20 cellular contexts compared by ENCODE assay signal in genomic region chr11:122162095-122162494, GRCh38. TPM values are rescaled to one million over a fixed set of nuclear protein-coding genes. Genes with fewer than 3 reads are reported as not detected.
DNase-seq lines count a peak whose midpoint lies in the region; ATAC-seq and TF ChIP-seq lines count a peak whose summit lies in the region.
"Had no signal": no experiment of that assay in that cellular context is flagged by ENCODE, and none has a peak within 500 bp of the region (broad histone marks: within the 10 kb centered on the region; RNA-seq: fewer than 3 reads in every experiment).

No MANE protein-coding gene starts in this region.

- DNase-seq in Panc1 (ENCODE audit: low read depth, low spot score) (no peak), epithelial cell of esophagus (ENCODE audit: low read depth) (peak; percentile 81), osteoblast (ENCODE audit: insufficient read length, low spot score, missing footprints) (peak; percentile 26), vagina (ENCODE audit: extremely low spot score in 2 of 2) (no peak), NCI-H2171 treated with DMSO at 0.1 percent for 48 hours (lab: John Stamatoyannopoulos, UW) (no peak), type B pancreatic cell (ENCODE audit: extremely low spot score, unreplicated experiment) (no peak), ACHN (no peak)
- DNase-seq: activated CD4-positive, alpha-beta T cell treated with anti-CD3 and anti-CD28 coated beads for 4 hours; activated CD8-positive, alpha-beta memory T cell treated with anti-CD3 and anti-CD28 coated beads, Interleukin-2, amount 50 U/mL, for 4 hours; activated naive CD4-positive, alpha-beta T cell treated with anti-CD3 and anti-CD28 coated beads for 36 hours; DMS53; H7; MM.1S; NCI-H1930; NCI-H510A treated with DMSO at 0.1 percent for 48 hours; nephron progenitor cell; stimulated activated CD4-positive, alpha-beta T cell treated with anti-CD3 and anti-CD28 coated beads, Interleukin-2, amount 100 ng/mL, for 24 hours had no signal

- H3K4me3 ChIP-seq in Panc1 (ENCODE audit: low read depth in 2 of 2, low read length in 2 of 2), result no peak overlapping the region
- H3K4me3 ChIP-seq in epithelial cell of esophagus (ENCODE audit: low read length), result no peak overlapping the region
- no peak overlapping the region for H3K4me3 ChIP-seq in osteoblast (ENCODE audit: insufficient read depth, low read length)
- no peak overlapping the region for H3K4me3 ChIP-seq in vagina
- H3K4me3 ChIP-seq: right atrium auricular region had no signal

- peaks cover 29% of the 10 kb centered on the region for H3K4me1 Mint-ChIP-seq in type B pancreatic cell (ENCODE audit: unreplicated experiment)

- no TSS peak for BruUV-seq in Panc1 (replicated peaks; lab: Mats Ljungman, UMichigan)

- no peak overlapping the region for H2AFZ ChIP-seq in osteoblast (ENCODE audit: low read length)

- no peak overlapping the region for H3K27ac Mint-ChIP-seq in type B pancreatic cell
- H3K27ac Mint-ChIP-seq: activated naive CD4-positive, alpha-beta T cell treated with anti-CD3 and anti-CD28 coated beads for 36 hours; nephron progenitor cell had no signal

- TF ChIP-seq CTCF in Panc1 (IDR thresholded peaks at IDR 0.05) (no peak), epithelial cell of esophagus (IDR thresholded peaks at IDR 0.05; ENCODE audit: insufficient read depth, low read depth, low read length, missing control alignments) (no peak), osteoblast (IDR thresholded peaks at IDR 0.05; ENCODE audit: extremely low read depth, low read depth, low read length) (no peak), vagina (IDR thresholded peaks at IDR 0.05) (no peak), type B pancreatic cell (conservative IDR thresholded peaks at IDR 0.05) (no peak)

- H3K36me3 ChIP-seq in Panc1 (ENCODE audit: control insufficient read depth, insufficient read depth, low read length) (no peaks in the 10 kb centered on the region), osteoblast (ENCODE audit: insufficient read depth, low read length) (peaks cover 66% of the 10 kb centered on the region), vagina (no peaks in the 10 kb centered on the region)
- H3K36me3 ChIP-seq: right atrium auricular region had no signal

- in situ Hi-C loops in Panc1 (cut with HindIII; ENCODE audit: low pct_unique_long_range_greater_than_20kb, low sequenced_read_pairs) (no loop called here), ACHN (cut with HindIII; ENCODE audit: low pct_ligation_motif_present, low pct_unique_long_range_greater_than_20kb, low sequenced_read_pairs) (no loop called here)

- H3K4me3 Mint-ChIP-seq in type B pancreatic cell, result no peak overlapping the region
- H3K4me3 Mint-ChIP-seq: activated naive CD4-positive, alpha-beta T cell treated with anti-CD3 and anti-CD28 coated beads for 36 hours; nephron progenitor cell had no signal

- POLR2A ChIA-PET in Panc1 (lab: Charles Lee), result no interaction called here

- peaks cover 52% of the 10 kb centered on the region for H3K4me1 ChIP-seq in Panc1 (ENCODE audit: control insufficient read depth, insufficient read depth, low read length)
- H3K4me1 ChIP-seq in osteoblast (ENCODE audit: insufficient read depth, low read length), result peaks cover 99% of the 10 kb centered on the region
- peaks cover 45% of the 10 kb centered on the region for H3K4me1 ChIP-seq in vagina

- H3K9me3 ChIP-seq in Panc1 (ENCODE audit: control insufficient read depth, insufficient read depth, low read depth, low read length) (no peaks in the 10 kb centered on the region), osteoblast (ENCODE audit: low read depth, low read length) (no peaks in the 10 kb centered on the region), vagina (no peaks in the 10 kb centered on the region)
- H3K9me3 ChIP-seq: right atrium auricular region had no signal

- H3K9me3 Mint-ChIP-seq in type B pancreatic cell, result peaks cover 4% of the 10 kb centered on the region
- H3K9me3 Mint-ChIP-seq: activated naive CD4-positive, alpha-beta T cell treated with anti-CD3 and anti-CD28 coated beads for 36 hours; nephron progenitor cell had no signal

- peak overlapping the region; percentile 6 for H3K4me2 ChIP-seq in osteoblast (ENCODE audit: insufficient read depth, low read length)

- no peaks in the 10 kb centered on the region for H3K36me3 Mint-ChIP-seq in type B pancreatic cell

- peaks cover 99% of the 10 kb centered on the region for H3K79me2 ChIP-seq in osteoblast (ENCODE audit: insufficient read depth, low read length)

- ATAC-seq in Panc1, result no peak

- H3K27me3 ChIP-seq in Panc1 (ENCODE audit: control insufficient read depth, insufficient read depth, low read length), result no peaks in the 10 kb centered on the region
- H3K27me3 ChIP-seq in osteoblast (ENCODE audit: insufficient read depth, low read length), result no peaks in the 10 kb centered on the region
- H3K27me3 ChIP-seq in vagina, result no peaks in the 10 kb centered on the region
- H3K27me3 ChIP-seq: right atrium auricular region had no signal

- CTCF ChIA-PET in Panc1 (lab: Charles Lee), result no interaction called here

- intact Hi-C loops in Panc1 (cut with micrococcal nuclease; ENCODE audit: unreplicated experiment) (no loop called here), vagina (cut with DNase I) (no loop called here)

- H3K27ac ChIP-seq in Panc1 (ENCODE audit: low read length) (peak overlapping the region; percentile 98; the same call in 1 of the 2 replicates), osteoblast (ENCODE audit: low read depth, low read length) (peak overlapping the region; percentile 95), vagina (peak overlapping the region; percentile 69)
- H3K27ac ChIP-seq: C4-2B had no signal

- no peak for TF ChIP-seq POLR2A in vagina (IDR thresholded peaks at IDR 0.05)

- no peaks in the 10 kb centered on the region for H3K27me3 Mint-ChIP-seq in type B pancreatic cell

- no peaks in the 10 kb centered on the region for H4K20me1 ChIP-seq in osteoblast (ENCODE audit: insufficient read depth, low read length)

RNA-seq across cellular contexts. Expression of gene BLID, which starts 46.1 kb away (rescaled TPM):
- total RNA-seq in Panc1 (2021; ENCODE audit: unreplicated experiment) (0.41 TPM), osteoblast (18.1 and 20.0 TPM in 2 replicates), vagina (5.9 TPM), type B pancreatic cell (ENCODE audit: low replicate concordance) (0.33 and 0.48 TPM in 2 replicates)
- polyA plus RNA-seq in Panc1 (2012; ENCODE audit: insufficient read length), result not detected
- total RNA-seq: activated naive CD4-positive, alpha-beta T cell treated with anti-CD3 and anti-CD28 coated beads for 36 hours; H7; OCI-LY7 had no signal

Comparison
In these comparisons a context has a peak if more than half of its experiments do, and no peak if none do; other contexts are left out.
1. DNase-seq: peak in epithelial cell of esophagus (single experiment) and osteoblast (single experiment); none in Panc1 (single experiment), vagina (0 of 2), NCI-H2171 treated with DMSO at 0.1 percent for 48 hours (single experiment), type B pancreatic cell (single experiment) and ACHN (single experiment).
2. Peak in every context shown above with its lines, with median percentiles within 50 percentile points of each other: H3K27ac ChIP-seq.